In the genomic region with DNA sequence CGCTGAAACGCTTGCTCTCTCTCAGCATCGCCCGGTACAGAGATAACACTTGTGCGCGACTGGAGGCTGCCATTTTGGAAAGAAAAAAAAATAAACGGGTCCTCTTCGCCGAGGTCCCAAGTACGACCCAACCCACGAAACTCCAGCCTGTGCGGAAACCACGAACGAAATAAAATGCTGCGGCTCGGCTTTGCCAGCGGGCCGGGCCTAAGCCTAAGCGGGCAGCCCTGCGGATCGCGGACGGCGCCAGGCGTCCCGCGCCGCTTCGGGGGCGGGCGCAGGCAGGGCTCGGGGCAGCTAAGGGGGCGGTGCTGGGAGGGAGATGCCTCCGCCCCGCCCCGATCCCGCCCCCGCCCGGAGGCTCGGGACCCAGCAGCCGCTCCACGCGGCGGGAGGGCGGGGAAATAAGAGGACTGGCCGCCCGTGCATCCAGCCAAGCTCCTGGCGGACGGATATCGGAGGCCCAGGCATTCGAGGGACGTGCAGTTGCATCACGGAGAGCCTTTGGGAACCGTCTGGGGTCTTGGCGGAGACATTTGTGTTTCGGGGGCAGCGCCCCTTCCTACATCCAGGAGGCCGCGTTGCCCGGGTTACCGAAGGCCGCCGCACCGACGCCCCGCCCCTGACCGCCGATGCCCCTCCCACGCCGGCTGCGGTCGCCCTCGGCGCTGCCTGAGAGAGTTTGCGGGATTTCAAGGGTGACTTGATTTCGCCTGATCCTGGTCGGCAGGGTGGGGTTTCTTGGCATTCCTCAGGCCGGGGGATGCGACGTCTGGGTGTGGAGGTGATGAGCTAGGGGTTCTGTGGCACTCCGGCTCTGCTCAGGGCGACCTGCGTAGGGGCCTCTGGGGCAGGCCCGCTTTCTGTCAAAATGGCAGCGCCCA, we compare ENCODE assay signal across 8 cellular contexts. TPM values are rescaled to one million over a fixed set of nuclear protein-coding genes. Genes with fewer than 3 reads are reported as not detected.
A peak's percentile ranks its signal among the peaks of the same experiment; 100 is the strongest.
DNase-seq lines count a peak whose midpoint lies in the region; ATAC-seq and TF ChIP-seq lines count a peak whose summit lies in the region.

Gene FARS2 (plus strand): TSS at position 853 of the 884 bp plus-strand sequence.
Gene LYRM4 (minus strand): TSS at position 290 of the 884 bp plus-strand sequence. CDS start 217 bp downstream, at position 73.

- H3K27me3 Mint-ChIP-seq in activated T-helper 2 cell treated with anti-CD3 and anti-CD28 coated beads, Interferon-gamma antibody, Interleukin-2, Interleukin-4, amounts not matched to agents 10 μg/mL and 5 μg/mL and 100 μg/mL, durations not matched to agents 14 hours and 24 hours and 36 hours (ENCODE audit: low read depth): no peaks in the 10 kb centered on the region
- H3K27me3 Mint-ChIP-seq in natural killer cell (ENCODE audit: low read depth in 2 of 2): no peaks in the 10 kb centered on the region

- peaks cover 40% of the 10 kb centered on the region for H3K4me1 Mint-ChIP-seq in activated T-helper 2 cell treated with anti-CD3 and anti-CD28 coated beads, Interferon-gamma antibody, Interleukin-2, Interleukin-4, amounts not matched to agents 10 μg/mL and 5 μg/mL and 100 μg/mL, durations not matched to agents 14 hours and 24 hours and 36 hours (ENCODE audit: low read depth)
- peaks cover 19 to 22% of the 10 kb centered on the region in 2 donors for H3K4me1 Mint-ChIP-seq in natural killer cell

- peaks cover 17% of the 10 kb centered on the region for H3K36me3 ChIP-seq in RWPE2 (ENCODE audit: low read depth)

- H3K4me1 ChIP-seq in RWPE2 (ENCODE audit: insufficient read depth, poor library complexity, severe bottlenecking): no peaks in the 10 kb centered on the region

- H3K27me3 ChIP-seq in RWPE2 (ENCODE audit: insufficient read depth, poor library complexity, severe bottlenecking): no peaks in the 10 kb centered on the region

- peaks cover 26% of the 10 kb centered on the region for H3K36me3 Mint-ChIP-seq in activated T-helper 2 cell treated with anti-CD3 and anti-CD28 coated beads, Interferon-gamma antibody, Interleukin-2, Interleukin-4, amounts not matched to agents 10 μg/mL and 5 μg/mL and 100 μg/mL, durations not matched to agents 14 hours and 24 hours and 36 hours (ENCODE audit: low read depth)
- H3K36me3 Mint-ChIP-seq in natural killer cell: no peaks in the 10 kb centered on the region

- ATAC-seq in RWPE2 (ENCODE audit: low read depth): peak; percentile 80
- ATAC-seq in natural killer cell: peak; percentile 81 to 95 (median 84)

- peak within 1 kb of the TSS; percentile 85 for H3K27ac ChIP-seq in RWPE2 (ENCODE audit: poor library complexity, severe bottlenecking)

- intact Hi-C loops in activated T-helper 2 cell treated with anti-CD3 and anti-CD28 coated beads, Interferon-gamma antibody, Interleukin-2, Interleukin-4, amounts not matched to agents 10 μg/mL and 5 μg/mL and 100 μg/mL, durations not matched to agents 14 hours and 24 hours and 36 hours (cut with micrococcal nuclease): loop anchor here (1.0 to 5.0 kb wide), 6 partner anchors 19 to 590 kb away; no protein-coding TSS in a partner anchor
- intact Hi-C loops in natural killer cell (cut with micrococcal nuclease): loop anchor here (2.0 kb wide), 1 partner anchor 258 kb away; no protein-coding TSS in a partner anchor

- H3K27ac Mint-ChIP-seq in activated T-helper 2 cell treated with anti-CD3 and anti-CD28 coated beads, Interferon-gamma antibody, Interleukin-2, Interleukin-4, amounts not matched to agents 10 μg/mL and 5 μg/mL and 100 μg/mL, durations not matched to agents 14 hours and 24 hours and 36 hours: peak within 1 kb of the TSS; percentile 99
- H3K27ac Mint-ChIP-seq in natural killer cell: peak within 1 kb of the TSS; percentile 99 to 100

- no peak for TF ChIP-seq CTCF in RWPE2 (IDR thresholded peaks at IDR 0.05; ENCODE audit: poor library complexity, severe bottlenecking)
- peak; percentile 8 for TF ChIP-seq CTCF in fibroblast of mammary gland (conservative IDR thresholded peaks at IDR 0.05; ENCODE audit: control insufficient read depth, insufficient read depth, low read depth, low read length)
- TF ChIP-seq CTCF in natural killer cell (IDR thresholded peaks at IDR 0.05): peak; percentile 63

- H3K9me3 Mint-ChIP-seq in activated T-helper 2 cell treated with anti-CD3 and anti-CD28 coated beads, Interferon-gamma antibody, Interleukin-2, Interleukin-4, amounts not matched to agents 10 μg/mL and 5 μg/mL and 100 μg/mL, durations not matched to agents 14 hours and 24 hours and 36 hours: no peaks in the 10 kb centered on the region
- no peaks in the 10 kb centered on the region for H3K9me3 Mint-ChIP-seq in natural killer cell

- DNase-seq in Daoy (ENCODE audit: low read depth): peak; percentile 95
- DNase-seq in GOT3 (lab: John Stamatoyannopoulos, UW): peak; percentile 92
- DNase-seq in LHCN-M2 (ENCODE audit: low read depth): peak; percentile 83
- peak; percentile 86 for DNase-seq in RWPE2 (ENCODE audit: low spot score)
- DNase-seq in activated T-helper 2 cell treated with anti-CD3 and anti-CD28 coated beads, Interferon-gamma antibody, Interleukin-2, Interleukin-4, amounts not matched to agents 10 μg/mL and 5 μg/mL and 100 μg/mL, durations not matched to agents 14 hours and 24 hours and 36 hours (ENCODE audit: low spot score): peak; percentile 90
- DNase-seq in fibroblast of mammary gland (ENCODE audit: low read depth): peak; percentile 74
- DNase-seq in natural killer cell: peak; percentile 95
- peak; percentile 84 to 100 (median 96) for DNase-seq in stimulated activated naive CD4-positive, alpha-beta T cell (lab: John Stamatoyannopoulos, UW)

- H3K4me3 Mint-ChIP-seq in activated T-helper 2 cell treated with anti-CD3 and anti-CD28 coated beads, Interferon-gamma antibody, Interleukin-2, Interleukin-4, amounts not matched to agents 10 μg/mL and 5 μg/mL and 100 μg/mL, durations not matched to agents 14 hours and 24 hours and 36 hours (ENCODE audit: low read depth): peak within 1 kb of the TSS; percentile 98
- H3K4me3 Mint-ChIP-seq in natural killer cell: peak within 1 kb of the TSS; percentile 98

- H3K9me3 ChIP-seq in RWPE2 (ENCODE audit: severe bottlenecking): no peaks in the 10 kb centered on the region

- H3K4me3 ChIP-seq in RWPE2 (ENCODE audit: severe bottlenecking): peak within 1 kb of the TSS; percentile 99
- H3K4me3 ChIP-seq in fibroblast of mammary gland (ENCODE audit: control insufficient read depth, low read depth, low read length): peak within 1 kb of the TSS; percentile 97

RNA-seq across cellular contexts. Expression of gene FARS2, which starts in this region (rescaled TPM):
- total RNA-seq in Daoy (2014; rRNA removed; shearing (Covaris generic)): 24.0 and 24.7 TPM in 2 replicates
- total RNA-seq in LHCN-M2 (2014; rRNA removed): 10.3 and 11.5 TPM in 2 replicates
- polyA plus RNA-seq in LHCN-M2 (2012): 10.8 TPM
- total RNA-seq in activated T-helper 2 cell treated with anti-CD3 and anti-CD28 coated beads, Interferon-gamma antibody, Interleukin-2, Interleukin-4, amounts not matched to agents 10 μg/mL and 5 μg/mL and 100 μg/mL, durations not matched to agents 14 hours and 24 hours and 36 hours: 18.4 and 19.7 TPM in 2 replicates
- total RNA-seq in natural killer cell: 10 to 100 TPM; 15.3 to 24.8 (median 22.7) TPM

RNA-seq across cellular contexts. Expression of gene LYRM4, which starts in this region (rescaled TPM):
- 22.8 and 24.6 TPM in 2 replicates for total RNA-seq in Daoy (2014; rRNA removed; shearing (Covaris generic))
- 17.5 and 18.0 TPM in 2 replicates for total RNA-seq in LHCN-M2 (2014; rRNA removed)
- polyA plus RNA-seq in LHCN-M2 (2012): 24.9 TPM
- 45.2 and 48.6 TPM in 2 replicates for total RNA-seq in activated T-helper 2 cell treated with anti-CD3 and anti-CD28 coated beads, Interferon-gamma antibody, Interleukin-2, Interleukin-4, amounts not matched to agents 10 μg/mL and 5 μg/mL and 100 μg/mL, durations not matched to agents 14 hours and 24 hours and 36 hours
- 10 to 100 TPM in 2 of 3 donors, 1 to 10 TPM in 1; 9.1 to 11.4 (median 11.1) TPM for total RNA-seq in natural killer cell

Comparison
In these comparisons a context has a peak if more than half of its experiments do, and no peak if none do; other contexts are left out.
1. Peak in every context shown above with its lines: DNase-seq, ATAC-seq, H3K4me3 ChIP-seq and H3K27ac ChIP-seq.